Comparison of ENCODE assay signal across 8 cellular contexts in genomic region chr1:77978293-77978968, GRCh38. TPM values are rescaled to one million over a fixed set of nuclear protein-coding genes. Genes with fewer than 3 reads are reported as not detected.
DNase-seq lines count a peak whose midpoint lies in the region; ATAC-seq and TF ChIP-seq lines count a peak whose summit lies in the region.

No MANE protein-coding gene starts in this region.

- peaks cover 38% of the 10 kb centered on the region for H3K4me1 Mint-ChIP-seq in activated T-helper 2 cell treated with anti-CD3 and anti-CD28 coated beads, Interferon-gamma antibody, Interleukin-2, Interleukin-4, amounts not matched to agents 10 μg/mL and 5 μg/mL and 100 μg/mL, durations not matched to agents 14 hours and 24 hours and 36 hours (ENCODE audit: low read depth)

- no peak overlapping the region for H3K27ac Mint-ChIP-seq in activated T-helper 2 cell treated with anti-CD3 and anti-CD28 coated beads, Interferon-gamma antibody, Interleukin-2, Interleukin-4, amounts not matched to agents 10 μg/mL and 5 μg/mL and 100 μg/mL, durations not matched to agents 14 hours and 24 hours and 36 hours

- H3K4me1 ChIP-seq in thoracic aorta (ENCODE audit: control insufficient read depth in 1 of 2, low read depth in 2 of 2) = peaks cover 32 to 57% of the 10 kb centered on the region in 2 donors

- peak overlapping the region; percentile 97 to 98 for H3K27ac ChIP-seq in thoracic aorta

- no peaks in the 10 kb centered on the region for H3K27me3 ChIP-seq in thoracic aorta (replicated peaks; ENCODE audit: insufficient read depth)

- TF ChIP-seq CTCF in LNCaP clone FGC (IDR thresholded peaks at IDR 0.05; ENCODE audit: control insufficient read depth, extremely low read depth, insufficient read depth) (no peak), thoracic aorta (IDR thresholded peaks at IDR 0.05) (no peak)

- peak overlapping the region; percentile 82 for H3K4me3 ChIP-seq in LNCaP clone FGC (ENCODE audit: low read depth, low read length)
- peak overlapping the region; percentile 87 for H3K4me3 ChIP-seq in thoracic aorta

- peak; percentile 41 for ATAC-seq in thoracic aorta (ENCODE audit: insufficient number of reproducible peaks, low FRiP score, low read depth)

- intact Hi-C loops in activated T-helper 2 cell treated with anti-CD3 and anti-CD28 coated beads, Interferon-gamma antibody, Interleukin-2, Interleukin-4, amounts not matched to agents 10 μg/mL and 5 μg/mL and 100 μg/mL, durations not matched to agents 14 hours and 24 hours and 36 hours (cut with micrococcal nuclease) = loop anchor here (1.0 to 10.0 kb wide), 4 partner anchors 18 to 646 kb away; partner anchors contain the start of genes IFI44L and USP33

- no peaks in the 10 kb centered on the region for H3K36me3 ChIP-seq in thoracic aorta

- DNase-seq in ELF-1 (ENCODE audit: low read depth, low spot score) (peak; percentile 95), H4 (ENCODE audit: low spot score) (peak; percentile 82), LNCaP clone FGC (ENCODE audit: low read depth) (peak; percentile 95), RPMI7951 (ENCODE audit: low read depth) (peak; percentile 98), germinal center (ENCODE audit: low spot score) (peak; percentile 74), occipital lobe (lab: John Stamatoyannopoulos, UW) (peak; percentile 9), thoracic aorta (ENCODE audit: low spot score) (peak; percentile 45)
- DNase-seq in activated T-helper 2 cell treated with anti-CD3 and anti-CD28 coated beads, Interferon-gamma antibody, Interleukin-2, Interleukin-4, amounts not matched to agents 10 μg/mL and 5 μg/mL and 100 μg/mL, durations not matched to agents 14 hours and 24 hours and 36 hours (ENCODE audit: low spot score) = peak; percentile 80

- H3K9me3 ChIP-seq in thoracic aorta = no peaks in the 10 kb centered on the region

- H3K4me3 Mint-ChIP-seq in activated T-helper 2 cell treated with anti-CD3 and anti-CD28 coated beads, Interferon-gamma antibody, Interleukin-2, Interleukin-4, amounts not matched to agents 10 μg/mL and 5 μg/mL and 100 μg/mL, durations not matched to agents 14 hours and 24 hours and 36 hours (ENCODE audit: low read depth) = no peak overlapping the region

- H3K27me3 Mint-ChIP-seq in activated T-helper 2 cell treated with anti-CD3 and anti-CD28 coated beads, Interferon-gamma antibody, Interleukin-2, Interleukin-4, amounts not matched to agents 10 μg/mL and 5 μg/mL and 100 μg/mL, durations not matched to agents 14 hours and 24 hours and 36 hours (ENCODE audit: low read depth) = no peaks in the 10 kb centered on the region

- no peaks in the 10 kb centered on the region for H3K9me3 Mint-ChIP-seq in activated T-helper 2 cell treated with anti-CD3 and anti-CD28 coated beads, Interferon-gamma antibody, Interleukin-2, Interleukin-4, amounts not matched to agents 10 μg/mL and 5 μg/mL and 100 μg/mL, durations not matched to agents 14 hours and 24 hours and 36 hours

- peaks cover 41% of the 10 kb centered on the region for H3K36me3 Mint-ChIP-seq in activated T-helper 2 cell treated with anti-CD3 and anti-CD28 coated beads, Interferon-gamma antibody, Interleukin-2, Interleukin-4, amounts not matched to agents 10 μg/mL and 5 μg/mL and 100 μg/mL, durations not matched to agents 14 hours and 24 hours and 36 hours (ENCODE audit: low read depth)

RNA-seq across cellular contexts. Expression of gene FUBP1, which starts 0.4 kb away (rescaled TPM):
- total RNA-seq in H4 (2014; rRNA removed; shearing (Covaris generic)) = 88.2 and 98.9 TPM in 2 replicates
- total RNA-seq in RPMI7951 (2014; rRNA removed; shearing (Covaris generic)) = 72.6 and 80.1 TPM in 2 replicates
- 262 and 269 TPM in 2 replicates for total RNA-seq in activated T-helper 2 cell treated with anti-CD3 and anti-CD28 coated beads, Interferon-gamma antibody, Interleukin-2, Interleukin-4, amounts not matched to agents 10 μg/mL and 5 μg/mL and 100 μg/mL, durations not matched to agents 14 hours and 24 hours and 36 hours
- total RNA-seq in occipital lobe (408 TPM), thoracic aorta (100 to 1,000 TPM in 1 of 2 donors, 10 to 100 TPM in 1; 73.8 to 118 TPM)

RNA-seq across cellular contexts. Expression of gene DNAJB4, which starts 26.3 kb away (rescaled TPM):
- 18.3 and 23.8 TPM in 2 replicates for total RNA-seq in H4 (2014; rRNA removed; shearing (Covaris generic))
- total RNA-seq in RPMI7951 (2014; rRNA removed; shearing (Covaris generic)) = 40.1 and 53.8 TPM in 2 replicates
- 12.5 and 14.6 TPM in 2 replicates for total RNA-seq in activated T-helper 2 cell treated with anti-CD3 and anti-CD28 coated beads, Interferon-gamma antibody, Interleukin-2, Interleukin-4, amounts not matched to agents 10 μg/mL and 5 μg/mL and 100 μg/mL, durations not matched to agents 14 hours and 24 hours and 36 hours
- total RNA-seq in occipital lobe = 35.4 TPM
- total RNA-seq in thoracic aorta = 10 to 100 TPM; 41.0 to 59.8 TPM

Comparison
In these comparisons a context has a peak if more than half of its experiments do, and no peak if none do; other contexts are left out.
1. Peak in every context shown above with its lines: DNase-seq, ATAC-seq, H3K4me3 ChIP-seq and H3K27ac ChIP-seq.
2. DNase-seq: peak in every context shown above with its lines; median percentile 98 in RPMI7951; 95 in ELF-1; 95 in LNCaP clone FGC; 82 in H4; 80 in activated T-helper 2 cell treated with anti-CD3 and anti-CD28 coated beads, Interferon-gamma antibody, Interleukin-2, Interleukin-4, amounts not matched to agents 10 μg/mL and 5 μg/mL and 100 μg/mL, durations not matched to agents 14 hours and 24 hours and 36 hours; 74 in germinal center; 45 in thoracic aorta; 9 in occipital lobe.